ENCODE assay signal across 9 cellular contexts in genomic region chr2:226838758-226839555, GRCh38. TPM values are rescaled to one million over a fixed set of nuclear protein-coding genes. Genes with fewer than 3 reads are reported as not detected.
DNase-seq lines count a peak whose midpoint lies in the region; ATAC-seq and TF ChIP-seq lines count a peak whose summit lies in the region.
"Had no signal": no experiment of that assay in that cellular context is flagged by ENCODE, and none has a peak within 500 bp of the region (broad histone marks: within the 10 kb centered on the region; RNA-seq: fewer than 3 reads in every experiment).

No MANE protein-coding gene starts in this region.

- H3K79me2 ChIP-seq in OCI-LY3 (ENCODE audit: low read length): peaks cover 33% of the 10 kb centered on the region

- no peak for DNase-seq in CD8-positive, alpha-beta T cell
- DNase-seq in GM12865 (ENCODE audit: low read depth) (peak; percentile 46), islet precursor cell (no peak)
- no peak for DNase-seq in central memory CD8-positive, alpha-beta T cell (ENCODE audit: low spot score in 2 of 2)
- DNase-seq: stimulated activated CD4-positive, alpha-beta T cell treated with anti-CD3 and anti-CD28 coated beads, Interleukin-2, amount 100 ng/mL, for 24 hours had no signal

- H3K27ac Mint-ChIP-seq in CD8-positive, alpha-beta T cell: peak overlapping the region; percentile 98
- H3K27ac Mint-ChIP-seq in central memory CD8-positive, alpha-beta T cell (ENCODE audit: low read depth): peak overlapping the region; percentile 62

- no peaks in the 10 kb centered on the region for H3K27me3 ChIP-seq in CD8-positive, alpha-beta T cell (ENCODE audit: insufficient read depth, low read length)
- no peaks in the 10 kb centered on the region for H3K27me3 ChIP-seq in OCI-LY3 (ENCODE audit: low read depth, low read length)

- H2AFZ ChIP-seq in OCI-LY3 (ENCODE audit: low read depth, low read length): 0 out of 2 replicates have a peak overlapping the region, but pooled peaks have one; percentile 45

- no peak for ATAC-seq in CD8-positive, alpha-beta T cell
- no peak for ATAC-seq in central memory CD8-positive, alpha-beta T cell (replicated peaks; ENCODE audit: extremely low read depth, poor library complexity, severe bottlenecking)
- ATAC-seq in HG02759 (IDR thresholded peaks at IDR 0.05; ENCODE audit: unreplicated experiment) (no peak), HG03354 (IDR thresholded peaks at IDR 0.05; ENCODE audit: poor library complexity, severe bottlenecking, unreplicated experiment) (no peak), GM18498 (IDR thresholded peaks at IDR 0.05; ENCODE audit: unreplicated experiment) (no peak)

- no peaks in the 10 kb centered on the region for H3K9me3 Mint-ChIP-seq in CD8-positive, alpha-beta T cell
- H3K9me3 Mint-ChIP-seq in central memory CD8-positive, alpha-beta T cell: no peaks in the 10 kb centered on the region

- H3K4me2 ChIP-seq in OCI-LY3 (ENCODE audit: low read length): peak overlapping the region; percentile 67

- no peak for TF ChIP-seq CTCF in CD8-positive, alpha-beta T cell (IDR thresholded peaks at IDR 0.05)
- no peak for TF ChIP-seq CTCF in GM12865 (IDR thresholded peaks at IDR 0.05; ENCODE audit: insufficient read depth, low read depth, low read length, missing control alignments)
- TF ChIP-seq CTCF in OCI-LY3 (IDR thresholded peaks at IDR 0.05; ENCODE audit: low read depth, low read length): no peak

- no peak overlapping the region for H3K27ac ChIP-seq in CD8-positive, alpha-beta T cell (ENCODE audit: low read depth, low read length)
- no peak overlapping the region for H3K27ac ChIP-seq in OCI-LY3 (ENCODE audit: low read length)

- H3K4me1 ChIP-seq in CD8-positive, alpha-beta T cell (ENCODE audit: insufficient read depth, low read length): peaks cover 54% of the 10 kb centered on the region
- peaks cover 41% of the 10 kb centered on the region for H3K4me1 ChIP-seq in OCI-LY3 (ENCODE audit: low read length)

- no peaks in the 10 kb centered on the region for H3K36me3 ChIP-seq in CD8-positive, alpha-beta T cell (ENCODE audit: insufficient read depth, low read length)
- H3K36me3 ChIP-seq in OCI-LY3 (replicated peaks; ENCODE audit: low read depth, low read length): peaks cover 8% of the 10 kb centered on the region

- H3K36me3 Mint-ChIP-seq in CD8-positive, alpha-beta T cell: peaks cover 3% of the 10 kb centered on the region
- peaks cover 14% of the 10 kb centered on the region for H3K36me3 Mint-ChIP-seq in central memory CD8-positive, alpha-beta T cell (ENCODE audit: insufficient read depth)

- POLR2A ChIA-PET in CD8-positive, alpha-beta T cell (lab: Charles Lee): interaction anchor here (4.6 kb wide), 1 partner anchor 38 kb away, joined by 66 read pairs; the partner anchor contains the start of gene IRS1

- H3K27me3 Mint-ChIP-seq in CD8-positive, alpha-beta T cell (ENCODE audit: low read depth): no peaks in the 10 kb centered on the region
- H3K27me3 Mint-ChIP-seq in central memory CD8-positive, alpha-beta T cell: no peaks in the 10 kb centered on the region

- H3K9ac ChIP-seq in OCI-LY3 (ENCODE audit: low read length): peak overlapping the region; percentile 27; the same call in 1 of the 2 replicates

- H3K9me3 ChIP-seq in CD8-positive, alpha-beta T cell (ENCODE audit: low read length): no peaks in the 10 kb centered on the region
- no peaks in the 10 kb centered on the region for H3K9me3 ChIP-seq in OCI-LY3 (ENCODE audit: insufficient read depth, low read length)

- H3K4me3 Mint-ChIP-seq in CD8-positive, alpha-beta T cell: peak overlapping the region; percentile 32
- H3K4me3 Mint-ChIP-seq in central memory CD8-positive, alpha-beta T cell: peak overlapping the region; percentile 25

- intact Hi-C loops in CD8-positive, alpha-beta T cell (cut with DNase I, micrococcal nuclease): loop anchor here in 1 of 2 experiments (5.0 to 10.0 kb wide), 3 partner anchors 633 to 1914 kb away; partner anchors contain the start of gene AGFG1

- H3K4me1 Mint-ChIP-seq in CD8-positive, alpha-beta T cell (ENCODE audit: low read depth): peaks cover 79% of the 10 kb centered on the region
- peaks cover 49% of the 10 kb centered on the region for H3K4me1 Mint-ChIP-seq in central memory CD8-positive, alpha-beta T cell

- peaks cover 1% of the 10 kb centered on the region; the same call in 1 of the 2 replicates for H4K20me1 ChIP-seq in OCI-LY3 (ENCODE audit: insufficient read depth, low read length)

- H3K4me3 ChIP-seq in CD8-positive, alpha-beta T cell (ENCODE audit: low read depth, low read length): no peak overlapping the region
- H3K4me3 ChIP-seq in GM12865 (ENCODE audit: low read depth, low read length): peak overlapping the region; percentile 29
- peak overlapping the region; percentile 71 for H3K4me3 ChIP-seq in OCI-LY3 (ENCODE audit: low read length)

- CTCF ChIA-PET in CD8-positive, alpha-beta T cell (lab: Charles Lee): interaction anchor here (0.9 kb wide), 1 partner anchor 41 kb away, joined by 4 read pairs; no protein-coding TSS in a partner anchor

RNA-seq across cellular contexts. Expression of gene RHBDD1, which starts 3.1 kb away (rescaled TPM):
- total RNA-seq in CD8-positive, alpha-beta T cell: 10 to 100 TPM; 29.7 to 30.9 TPM

RNA-seq across cellular contexts. Expression of gene IRS1, which starts 39.3 kb away (rescaled TPM):
- total RNA-seq in CD8-positive, alpha-beta T cell: 1 to 10 TPM; 5.6 to 5.9 TPM
